ENCODE assay signal across 31 cellular contexts in the genomic region with DNA sequence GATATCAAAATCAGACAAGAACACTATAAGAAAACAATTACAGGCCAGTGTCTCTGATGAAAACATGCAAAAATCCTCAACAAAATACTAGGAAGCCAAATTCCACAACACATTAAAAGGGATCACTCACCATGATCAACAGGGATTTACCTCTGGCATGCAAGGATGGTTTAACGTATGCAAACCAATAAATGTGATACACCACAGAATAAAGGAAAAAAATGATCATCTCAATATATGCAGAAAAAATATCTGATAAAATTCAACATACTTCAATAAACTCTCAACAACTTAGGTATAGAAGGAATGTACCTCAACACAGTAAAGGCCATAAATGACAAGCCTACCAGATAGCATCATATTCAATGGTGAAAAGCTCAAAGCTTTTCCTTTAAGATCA.
"Had no signal": no experiment of that assay in that cellular context is flagged by ENCODE, and none has a peak within 500 bp of the region (broad histone marks: within the 10 kb centered on the region; RNA-seq: fewer than 3 reads in every experiment).

No MANE protein-coding gene starts in this region.

- H3K4me3 ChIP-seq: adrenal gland, body of pancreas, breast epithelium had no signal

- FAIRE-seq: astrocyte, TTC549 had no signal

- ATAC-seq: activated CD8-positive, alpha-beta T cell treated with anti-CD3 and anti-CD28 coated beads for 36 hours; activated T-cell treated with anti-CD3 and anti-CD28 coated beads, Interleukin-2, amount 50 U/mL, for 4 hours; body of pancreas had no signal

- H3K36me3 ChIP-seq: adrenal gland, brain microvascular endothelial cell, breast epithelium had no signal

- H3K27ac ChIP-seq: adrenal gland, body of pancreas, brain microvascular endothelial cell, breast epithelium, VCaP had no signal

- H3K4me1 ChIP-seq: adrenal gland, body of pancreas, breast epithelium had no signal

- DNase-seq: activated B cell treated with CpG ODN at 0.5 μM for 24 hours; activated CD4-positive, alpha-beta memory T cell treated with anti-CD3 and anti-CD28 coated beads for 36 hours; activated CD4-positive, alpha-beta T cell treated with anti-CD3 and anti-CD28 coated beads for 4 hours; activated CD4-positive, alpha-beta T cell treated with anti-CD3 and anti-CD28 coated beads, Interleukin-2, amount 10 ng/mL, durations not matched to agents 24 days and 14 days; activated CD4-positive, alpha-beta T cell treated with anti-CD3 and anti-CD28 coated beads, Interleukin-2, amount 50 U/mL, for 1 hour; activated CD4-positive, alpha-beta T cell treated with anti-CD3 and anti-CD28 coated beads, Interleukin-2, amount 50 U/mL, for 4 hours; activated CD4-positive, CD25-positive, alpha-beta regulatory T cell treated with anti-CD3 and anti-CD28 coated beads, Interleukin-2, amount 50 U/mL, for 72 hours; activated CD8-positive, alpha-beta memory T cell treated with anti-CD3 and anti-CD28 coated beads, Interleukin-2, amount 50 U/mL, for 4 hours; activated CD8-positive, alpha-beta T cell treated with anti-CD3 and anti-CD28 coated beads for 36 hours; activated effector memory CD4-positive, alpha-beta T cell treated with anti-CD3 and anti-CD28 coated beads, Interleukin-2, amount 50 U/mL, for 16 hours; activated gamma-delta T cell treated with Interleukin-2 at 50 U/mL for 16 hours; activated naive CD4-positive, alpha-beta T cell; activated naive CD4-positive, alpha-beta T cell treated with anti-CD3 and anti-CD28 coated beads for 36 hours; activated naive CD4-positive, alpha-beta T cell treated with anti-CD3 and anti-CD28 coated beads, Interleukin-2, amount 50 U/mL, for 16 hours; activated naive CD8-positive, alpha-beta T cell treated with anti-CD3 and anti-CD28 coated beads for 36 hours; activated T-cell treated with anti-CD3 and anti-CD28 coated beads for 4 hours; activated T-cell treated with anti-CD3 and anti-CD28 coated beads, Interleukin-2, amount 50 U/mL, for 1 hour; activated T-cell treated with anti-CD3 and anti-CD28 coated beads, Interleukin-2, amount 50 U/mL, for 4 hours; activated T-cell treated with anti-CD3 and anti-CD28 coated beads, Interleukin-2, amount 50 U/mL, for 72 hours; adrenal gland; amniotic stem cell; aorta; body of pancreas; brain microvascular endothelial cell; central memory CD4-positive, alpha-beta T cell; T-helper 2 cell; T-helper 9 cell had no signal

- H3K27me3 ChIP-seq: adrenal gland, body of pancreas, brain microvascular endothelial cell, breast epithelium had no signal
